ENCODE assay signal across 29 cellular contexts in the genomic region with DNA sequence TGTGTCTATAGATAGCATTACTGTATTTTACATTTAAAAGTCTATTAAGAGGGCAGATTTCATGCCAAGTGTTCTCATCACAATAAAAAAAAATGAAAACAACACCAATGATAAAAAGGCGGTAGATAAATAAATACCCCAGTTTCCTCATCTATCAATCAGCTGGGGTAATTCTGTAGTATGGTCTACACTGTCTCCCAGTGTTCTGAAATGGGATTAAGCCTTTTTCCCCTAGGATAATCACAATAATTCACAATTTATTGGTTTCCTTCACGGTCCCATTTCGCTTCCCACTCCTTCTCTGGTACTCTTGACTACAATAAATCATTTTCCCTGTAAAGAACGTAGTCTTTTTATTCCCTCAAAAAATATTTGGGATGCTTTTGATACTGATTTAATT.
"Had no signal": no experiment of that assay in that cellular context is flagged by ENCODE, and none has a peak within 500 bp of the region (broad histone marks: within the 10 kb centered on the region; RNA-seq: fewer than 3 reads in every experiment).

No MANE protein-coding gene starts in this region.

- H3K4me2 ChIP-seq: neural progenitor cell, smooth muscle cell had no signal

- H3K27me3 ChIP-seq: body of pancreas, colonic mucosa, heart right ventricle, neural progenitor cell, upper lobe of left lung, vagina had no signal

- H3K9ac ChIP-seq: neural progenitor cell, parathyroid adenoma had no signal

- H3K36me3 ChIP-seq: colonic mucosa, heart right ventricle, left ventricle myocardium inferior, neural progenitor cell, upper lobe of left lung, vagina had no signal

- H3K79me2 ChIP-seq: parathyroid adenoma had no signal

- H3K4me3 ChIP-seq: body of pancreas, colonic mucosa, heart right ventricle, left ventricle myocardium inferior, lung, neural progenitor cell, psoas muscle, smooth muscle cell, upper lobe of left lung, vagina had no signal

- H3K4me1 ChIP-seq: body of pancreas, colonic mucosa, heart right ventricle, left ventricle myocardium inferior, neural progenitor cell, parathyroid adenoma, psoas muscle, upper lobe of left lung, vagina had no signal

- H3K27ac ChIP-seq: body of pancreas, colonic mucosa, heart right ventricle, left ventricle myocardium inferior, neural progenitor cell, parathyroid adenoma, psoas muscle, upper lobe of left lung, vagina had no signal

- ATAC-seq: body of pancreas; heart right ventricle; natural killer cell; psoas muscle; stimulated activated memory B cell treated with anti-CD40 and anti-IgM and Interleukin-4, amounts not matched to agents 10 μg/mL and 1 μg/mL and 100 μg/mL, for 72 hours; stimulated activated naive CD8-positive, alpha-beta T cell treated with anti-CD3 and anti-CD28 coated beads, Interleukin-15, amount 100 ng/mL, for 72 hours had no signal

- DNase-seq: activated CD4-positive, alpha-beta T cell treated with anti-CD3 and anti-CD28 coated beads for 48 hours; activated CD4-positive, alpha-beta T cell treated with anti-CD3 and anti-CD28 coated beads, Interleukin-2, amount 50 U/mL, for 48 hours; activated CD8-positive, alpha-beta memory T cell treated with anti-CD3 and anti-CD28 coated beads for 24 hours; activated effector memory CD4-positive, alpha-beta T cell treated with Interleukin-2 at 50 U/mL for 16 hours; activated naive CD4-positive, alpha-beta T cell treated with Interleukin-2 at 50 U/mL for 16 hours; anterior cingulate cortex; body of pancreas; colonic mucosa; effector CD8-positive, alpha-beta T cell; erythroblast; foreskin fibroblast; heart right ventricle; left ventricle myocardium inferior; mesendoderm; natural killer cell; occipital lobe; psoas muscle; stimulated activated CD4-positive, alpha-beta T cell treated with anti-CD3 and anti-CD28 coated beads, Interleukin-1b, Interleukin-23, amount 100 ng/mL, for 48 hours; stimulated activated CD4-positive, alpha-beta T cell treated with anti-CD3 and anti-CD28 coated beads, Interleukin-4, amount 100 ng/mL, for 4 hours; stimulated activated CD8-positive, alpha-beta memory T cell treated with anti-CD3 and anti-CD28 coated beads, Interleukin-4, amount 100 ng/mL, for 48 hours; stimulated activated naive CD8-positive, alpha-beta T cell treated with anti-CD3 and anti-CD28 coated beads, Interleukin-15, amount 100 ng/mL, for 72 hours; substantia nigra; upper lobe of left lung had no signal

- H3K9me3 ChIP-seq: body of pancreas, colonic mucosa, vagina had no signal

- H2AFZ ChIP-seq: neural progenitor cell, parathyroid adenoma had no signal
